In genomic region chr21:42489006-42489563, GRCh38 we compare ENCODE assay signal across 24 cellular contexts. TPM values are rescaled to one million over a fixed set of nuclear protein-coding genes. Genes with fewer than 3 reads are reported as not detected.
"Had no signal": no experiment of that assay in that cellular context is flagged by ENCODE, and none has a peak within 500 bp of the region (broad histone marks: within the 10 kb centered on the region; RNA-seq: fewer than 3 reads in every experiment).

No MANE protein-coding gene starts in this region.

- DNase-seq: activated CD4-positive, alpha-beta memory T cell treated with anti-CD3 and anti-CD28 coated beads, Interleukin-2, amount 10 ng/mL, durations not matched to agents 7 days and 5 days; activated CD4-positive, alpha-beta T cell treated with anti-CD3 and anti-CD28 coated beads for 1 hour; activated CD4-positive, alpha-beta T cell treated with anti-CD3 and anti-CD28 coated beads for 4 hours; activated CD4-positive, alpha-beta T cell treated with anti-CD3 and anti-CD28 coated beads, Interleukin-2, amount 10 ng/mL, durations not matched to agents 7 days and 5 days; activated CD4-positive, alpha-beta T cell treated with anti-CD3 and anti-CD28 coated beads, Interleukin-2, amount 50 U/mL, for 4 hours; activated gamma-delta T cell; activated naive CD4-positive, alpha-beta T cell; activated naive CD4-positive, alpha-beta T cell treated with anti-CD3 and anti-CD28 coated beads, Interleukin-2, amount 10 ng/mL, durations not matched to agents 7 days and 5 days; activated naive CD8-positive, alpha-beta T cell treated with anti-CD3 and anti-CD28 coated beads, Interleukin-2, amount 10 ng/mL, durations not matched to agents 7 days and 5 days; activated T-cell treated with anti-CD3 and anti-CD28 coated beads, Interleukin-2, amount 50 U/mL, for 1 hour; activated T-cell treated with anti-CD3 and anti-CD28 coated beads, Interleukin-2, amount 50 U/mL, for 48 hours; effector memory CD4-positive, alpha-beta T cell; endodermal cell; foreskin fibroblast; T-helper 2 cell had no signal

- H3K27me3 ChIP-seq: ascending aorta, breast epithelium, dorsolateral prefrontal cortex had no signal

- H3K4me3 ChIP-seq: ascending aorta, breast epithelium, coronary artery, dorsolateral prefrontal cortex had no signal

- H3K9me3 ChIP-seq: ascending aorta, breast epithelium had no signal

- FAIRE-seq: frontal cortex had no signal

- ATAC-seq: activated naive CD4-positive, alpha-beta T cell treated with anti-CD3 and anti-CD28 coated beads, Interleukin-2, amount 50 U/mL, for 72 hours; esophagus mucosa had no signal

- H3K4me1 ChIP-seq: ascending aorta, breast epithelium had no signal

- H3K27ac ChIP-seq: ascending aorta, breast epithelium, coronary artery, dorsolateral prefrontal cortex had no signal

- H3K36me3 ChIP-seq: ascending aorta, breast epithelium had no signal

RNA-seq across cellular contexts. Expression of gene RSPH1, which starts 6.9 kb away (rescaled TPM):
- total RNA-seq: activated CD4-positive, alpha-beta memory T cell treated with anti-CD3 and anti-CD28 coated beads, Interleukin-2, amount 10 ng/mL, durations not matched to agents 7 days and 5 days; activated CD4-positive, alpha-beta T cell treated with anti-CD3 and anti-CD28 coated beads, Interleukin-2, amount 10 ng/mL, durations not matched to agents 7 days and 5 days; activated naive CD8-positive, alpha-beta T cell treated with anti-CD3 and anti-CD28 coated beads, Interleukin-2, amount 10 ng/mL, durations not matched to agents 7 days and 5 days; ascending aorta; cardiac septum; T-helper 1 cell treated with Interleukin-12 subunit alpha and Interleukin-12 subunit beta and Interleukin-4 antibody, amounts not matched to agents 30 ng/mL and 1 ng/mL, for 36 hours had no signal
